In the genomic region with DNA sequence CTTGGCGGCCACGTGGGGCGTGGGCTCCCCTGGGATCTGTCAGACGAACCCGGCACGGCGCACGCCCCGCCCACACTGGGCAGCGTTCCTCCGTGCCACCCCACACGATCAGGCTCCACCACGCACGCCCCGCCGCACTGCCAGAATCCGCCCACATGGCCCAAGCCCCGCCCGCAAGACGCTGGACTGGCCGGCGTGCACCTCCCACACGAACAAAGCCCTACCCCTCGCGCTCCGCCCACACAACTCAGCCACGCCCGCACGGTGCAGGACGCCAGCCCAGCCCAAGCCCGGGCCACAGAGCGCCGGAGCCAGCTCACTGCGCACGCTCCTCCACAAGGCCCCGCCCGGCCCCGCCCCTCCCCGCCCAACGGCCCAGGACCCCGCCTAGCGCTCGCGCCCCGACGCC, we compare ENCODE assay signal across 8 cellular contexts. TPM values are rescaled to one million over a fixed set of nuclear protein-coding genes. Genes with fewer than 3 reads are reported as not detected.
A peak's percentile ranks its signal among the peaks of the same experiment; 100 is the strongest.
DNase-seq lines count a peak whose midpoint lies in the region; ATAC-seq and TF ChIP-seq lines count a peak whose summit lies in the region.

No MANE protein-coding gene starts in this region.

- no peaks in the 10 kb centered on the region for H3K27me3 ChIP-seq in iPS DF 6.9 (ENCODE audit: control insufficient read depth, insufficient read depth, low read length)

- peaks cover 5% of the 10 kb centered on the region; the same call in 1 of the 2 replicates for H3K36me3 ChIP-seq in iPS DF 6.9 (ENCODE audit: control insufficient read depth, insufficient read depth, low read length)

- intact Hi-C loops in activated CD4-positive, alpha-beta T cell treated with anti-CD3 and anti-CD28 coated beads, Interleukin-2, amount 10 ng/mL, durations not matched to agents 24 days and 14 days (cut with micrococcal nuclease): loop anchor here (1.0 kb wide), 1 partner anchor 412 kb away; a partner anchor contains a TSS

- peak overlapping the region; percentile 97 for H3K27ac Mint-ChIP-seq in activated CD4-positive, alpha-beta T cell treated with anti-CD3 and anti-CD28 coated beads, Interleukin-2, amount 10 ng/mL, durations not matched to agents 24 days and 14 days
- H3K27ac Mint-ChIP-seq in brain: peak overlapping the region; percentile 82 to 99 (median 97)

- no peak for TF ChIP-seq CTCF in brain (conservative IDR thresholded peaks at IDR 0.05)
- TF ChIP-seq CTCF in retinal pigment epithelial cell (conservative IDR thresholded peaks at IDR 0.05; ENCODE audit: low read depth, low read length): no peak

- H3K9me3 ChIP-seq in iPS DF 6.9 (ENCODE audit: control insufficient read depth, insufficient read depth, low read length): no peaks in the 10 kb centered on the region

- H3K36me3 Mint-ChIP-seq in activated CD4-positive, alpha-beta T cell treated with anti-CD3 and anti-CD28 coated beads, Interleukin-2, amount 10 ng/mL, durations not matched to agents 24 days and 14 days (ENCODE audit: low read depth): peaks cover 19% of the 10 kb centered on the region
- H3K36me3 Mint-ChIP-seq in brain: peaks cover 4% of the 10 kb centered on the region

- H3K4me3 ChIP-seq in iPS DF 6.9 (ENCODE audit: low read length) (peak overlapping the region; percentile 77), retinal pigment epithelial cell (ENCODE audit: low read length) (peak overlapping the region; percentile 75)

- no peaks in the 10 kb centered on the region for H3K9me3 Mint-ChIP-seq in activated CD4-positive, alpha-beta T cell treated with anti-CD3 and anti-CD28 coated beads, Interleukin-2, amount 10 ng/mL, durations not matched to agents 24 days and 14 days
- H3K9me3 Mint-ChIP-seq in brain: no peaks in the 10 kb centered on the region

- H3K4me3 Mint-ChIP-seq in activated CD4-positive, alpha-beta T cell treated with anti-CD3 and anti-CD28 coated beads, Interleukin-2, amount 10 ng/mL, durations not matched to agents 24 days and 14 days: peak overlapping the region; percentile 96
- peak overlapping the region; percentile 92 to 99 (median 96) for H3K4me3 Mint-ChIP-seq in brain

- DNase-seq in activated CD4-positive, alpha-beta T cell treated with anti-CD3 and anti-CD28 coated beads, Interleukin-2, amount 10 ng/mL, durations not matched to agents 24 days and 14 days: peak; percentile 99
- DNase-seq in activated CD4-positive, alpha-beta T cell treated with anti-CD3 and anti-CD28 coated beads, Interleukin-2, amount 50 U/mL, for 1 hour: no peak
- DNase-seq in NCI-H1092 treated with DMSO at 0.1 percent for 48 hours (lab: John Stamatoyannopoulos, UW): peak; percentile 93
- DNase-seq in SK-N-DZ (ENCODE audit: low spot score): peak; percentile 97
- peak; percentile 90 for DNase-seq in iPS DF 6.9 (ENCODE audit: low read depth, low spot score)
- DNase-seq in retinal pigment epithelial cell (ENCODE audit: low read depth): peak; percentile 91

- peaks cover 2% of the 10 kb centered on the region; the same call in 1 of the 2 replicates for H3K4me1 ChIP-seq in iPS DF 6.9 (ENCODE audit: control insufficient read depth, insufficient read depth, low read length)

- WGBS in iPS DF 6.9 (ENCODE audit: insufficient coverage, insufficient read length): no CpG with 5 or more reads among the region's 46 CpGs

- ATAC-seq in HG02763 (IDR thresholded peaks at IDR 0.05; ENCODE audit: unreplicated experiment): peak; percentile 79

- no peak overlapping the region for H3K27ac ChIP-seq in iPS DF 6.9 (ENCODE audit: low read length)

- H3K4me1 Mint-ChIP-seq in activated CD4-positive, alpha-beta T cell treated with anti-CD3 and anti-CD28 coated beads, Interleukin-2, amount 10 ng/mL, durations not matched to agents 24 days and 14 days: peaks cover 36% of the 10 kb centered on the region
- peaks cover 69% of the 10 kb centered on the region for H3K4me1 Mint-ChIP-seq in brain

- no peaks in the 10 kb centered on the region for H3K27me3 Mint-ChIP-seq in activated CD4-positive, alpha-beta T cell treated with anti-CD3 and anti-CD28 coated beads, Interleukin-2, amount 10 ng/mL, durations not matched to agents 24 days and 14 days
- peaks cover 7% of the 10 kb centered on the region for H3K27me3 Mint-ChIP-seq in brain

RNA-seq across cellular contexts. Expression of a gene that starts 0.6 kb away (rescaled TPM):
- 21.5 and 25.1 TPM in 2 replicates for total RNA-seq in activated CD4-positive, alpha-beta T cell treated with anti-CD3 and anti-CD28 coated beads, Interleukin-2, amount 10 ng/mL, durations not matched to agents 24 days and 14 days
- polyA plus RNA-seq in SK-N-DZ (2014; cell fraction: cytosol; rRNA removed): 26.6 and 38.1 TPM in 2 replicates
- polyA plus RNA-seq in SK-N-DZ (2014; cell fraction: nucleus; rRNA removed): 33.2 and 39.1 TPM in 2 replicates
- polyA plus RNA-seq in brain (ENCODE audit: insufficient read depth, low read depth, low replicate concordance): 30.6 TPM
